In the genomic region with DNA sequence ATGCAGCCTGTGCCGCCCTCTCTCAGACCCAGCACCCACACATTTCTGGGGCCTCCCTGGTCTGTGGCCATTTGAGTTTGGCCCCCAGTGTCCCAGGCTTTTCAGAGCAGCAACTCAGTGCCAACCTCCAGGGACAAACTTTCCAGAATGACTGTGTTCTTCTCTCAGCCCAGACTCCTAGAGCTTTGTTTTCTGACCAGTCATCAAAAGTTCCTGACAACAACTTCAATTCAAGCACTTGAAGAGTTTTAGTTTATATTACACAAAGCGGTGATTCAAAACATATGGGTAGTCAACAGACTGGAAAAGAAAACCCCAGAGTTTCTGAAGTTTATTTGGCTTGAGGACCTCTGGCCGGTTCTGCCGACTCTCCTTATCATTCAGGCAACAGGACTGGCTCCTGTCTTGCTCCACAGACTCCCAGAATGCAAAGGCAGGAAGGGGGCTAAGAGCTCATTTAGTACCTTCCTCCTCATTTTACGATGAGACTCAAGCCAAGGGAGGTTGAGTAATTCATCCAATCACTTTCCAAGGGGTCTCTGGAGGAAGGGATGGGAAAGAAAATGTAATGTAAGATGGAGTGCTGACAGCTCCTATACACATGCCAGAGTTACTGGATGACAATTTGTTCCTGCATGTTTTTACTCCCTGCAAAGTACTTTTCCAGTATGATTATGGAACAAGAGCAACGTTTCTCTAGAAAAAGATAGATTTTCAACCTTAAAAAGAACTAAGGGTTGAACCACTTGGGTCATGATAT, we compare ENCODE assay signal across 17 cellular contexts. TPM values are rescaled to one million over a fixed set of nuclear protein-coding genes. Genes with fewer than 3 reads are reported as not detected.
DNase-seq lines count a peak whose midpoint lies in the region; ATAC-seq and TF ChIP-seq lines count a peak whose summit lies in the region.
"Had no signal": no experiment of that assay in that cellular context is flagged by ENCODE, and none has a peak within 500 bp of the region (broad histone marks: within the 10 kb centered on the region; RNA-seq: fewer than 3 reads in every experiment).

No MANE protein-coding gene starts in this region.

- H4K91ac ChIP-seq in IMR-90 (ENCODE audit: insufficient read depth, low read depth, low read length) = no peak overlapping the region

- H3K36me3 ChIP-seq in IMR-90 (ENCODE audit: control insufficient read depth, insufficient read depth, low read length) (no peaks in the 10 kb centered on the region), endodermal cell (ENCODE audit: control insufficient read depth, insufficient read depth, low read length) (no peaks in the 10 kb centered on the region)
- H3K36me3 ChIP-seq: stomach had no signal

- no peak overlapping the region for H3K14ac ChIP-seq in IMR-90 (replicated peaks; ENCODE audit: low read depth, low read length)

- POLR2A ChIA-PET in IMR-90 (lab: Charles Lee; ENCODE audit: unreplicated experiment) = no interaction called here

- H3K4me1 ChIP-seq in IMR-90 (ENCODE audit: control insufficient read depth, insufficient read depth, low read length) (peaks cover 2% of the 10 kb centered on the region; the same call in 1 of the 2 replicates), endodermal cell (ENCODE audit: control insufficient read depth, insufficient read depth, low read length) (no peaks in the 10 kb centered on the region)
- H3K4me1 ChIP-seq: Caco-2, stomach had no signal

- no peak for TF ChIP-seq RAD21 in IMR-90 (IDR thresholded peaks at IDR 0.05; ENCODE audit: low read length)

- H3K27ac ChIP-seq in IMR-90 (ENCODE audit: insufficient read depth, low read length) (no peak overlapping the region), endodermal cell (ENCODE audit: low read depth, low read length) (no peak overlapping the region)
- H3K27ac ChIP-seq: KMS-11 had no signal

- peak; percentile 53 for DNase-seq in IMR-90
- peak; percentile 24 for DNase-seq in endodermal cell
- peak; percentile 81 for DNase-seq in iris pigment epithelial cell (ENCODE audit: low read depth)
- DNase-seq in renal cortical epithelial cell (ENCODE audit: low read depth) = peak; percentile 68
- DNase-seq in NCI-H2029 (lab: John Stamatoyannopoulos, UW) = no peak
- DNase-seq in stimulated activated CD4-positive, alpha-beta T cell treated with anti-CD3 and anti-CD28 coated beads, Interleukin-2, amount 100 ng/mL, for 48 hours = no peak
- DNase-seq: activated CD8-positive, alpha-beta memory T cell treated with anti-CD3 and anti-CD28 coated beads, Interleukin-2, amount 50 U/mL, for 4 hours; activated gamma-delta T cell treated with Interleukin-2 at 50 U/mL for 16 hours; Caco-2; GDM1; HFFc6; NCI-H1417; NCI-H2227 treated with DMSO at 0.1 percent for 48 hours; stomach had no signal

- H3K27me3 Mint-ChIP-seq in endodermal cell (ENCODE audit: insufficient read depth) = no peaks in the 10 kb centered on the region

- H2BK20ac ChIP-seq in IMR-90 (ENCODE audit: low read depth, low read length) = no peak overlapping the region

- H3K9me1 ChIP-seq in IMR-90 (ENCODE audit: insufficient read depth, low read length) = no peaks in the 10 kb centered on the region

- H3K4me3 ChIP-seq in IMR-90 (ENCODE audit: insufficient read depth, low read depth, low read length) (no peak overlapping the region), endodermal cell (ENCODE audit: low read length) (no peak overlapping the region)
- H3K4me3 ChIP-seq: stomach had no signal

- H3K9me3 Mint-ChIP-seq in endodermal cell = no peaks in the 10 kb centered on the region

- H3K79me1 ChIP-seq in IMR-90 (ENCODE audit: low read depth in 1 of 2, low read length in 2 of 2) = no peaks in the 10 kb centered on the region

- no peak overlapping the region for H2BK15ac ChIP-seq in IMR-90 (ENCODE audit: low read depth, low read length)

- peaks cover 4% of the 10 kb centered on the region for H3K4me1 Mint-ChIP-seq in endodermal cell

- H2AK5ac ChIP-seq in IMR-90 (ENCODE audit: low read depth, low read length) = no peak overlapping the region

- TF ChIP-seq CTCF in IMR-90 (conservative IDR thresholded peaks at IDR 0.05; ENCODE audit: low read depth, low read length) = no peak
- TF ChIP-seq CTCF in endodermal cell (conservative IDR thresholded peaks at IDR 0.05) = no peak

- H3K23ac ChIP-seq in IMR-90 (ENCODE audit: low read depth, low read length) = no peak overlapping the region

- intact Hi-C loops in IMR-90 (cut with micrococcal nuclease) = no loop called here

- H3K4ac ChIP-seq in IMR-90 (ENCODE audit: low read depth, low read length) = no peak overlapping the region

- no peaks in the 10 kb centered on the region for H3K9me3 ChIP-seq in IMR-90 (ENCODE audit: control insufficient read depth, insufficient read depth, low read length)
- H3K9me3 ChIP-seq in endodermal cell (ENCODE audit: control insufficient read depth, low read length) = no peaks in the 10 kb centered on the region
- H3K9me3 ChIP-seq: Caco-2, stomach had no signal

- TF ChIP-seq POLR2A in IMR-90 (IDR thresholded peaks at IDR 0.05; ENCODE audit: low read depth, low read length) = no peak

- no peak overlapping the region for H3K56ac ChIP-seq in IMR-90 (ENCODE audit: extremely low read depth, insufficient read depth, low read length)

- no peak overlapping the region for H4K8ac ChIP-seq in IMR-90 (ENCODE audit: low read depth in 2 of 2, low read length in 2 of 2)

- CTCF ChIA-PET in IMR-90 (lab: Yijun Ruan, JAX) = interaction anchor here (0.6 kb wide), 1 partner anchor 17 kb away, joined by 4 read pairs; no protein-coding TSS in a partner anchor

- no peak overlapping the region for H3K9ac ChIP-seq in IMR-90 (ENCODE audit: low read depth, low read length)
- no peak overlapping the region for H3K9ac ChIP-seq in endodermal cell (ENCODE audit: extremely low read depth, low read length, poor library complexity, severe bottlenecking)
- H3K9ac ChIP-seq: KMS-11 had no signal

- no peak overlapping the region for H2AK9ac ChIP-seq in IMR-90 (replicated peaks; ENCODE audit: low read depth, low read length, poor library complexity)

- dilution Hi-C loops in IMR-90 (cut with HindIII; ENCODE audit: low sequenced_read_pairs, unreplicated experiment) = no loop called here

- in situ Hi-C loops in IMR-90 (cut with MboI; ENCODE audit: low sequenced_read_pairs) = no loop called here

- H3K4me2 ChIP-seq in IMR-90 (ENCODE audit: low read depth, low read length) = peak overlapping the region; percentile 8; the same call in 1 of the 2 replicates
- H3K4me2 ChIP-seq: KMS-11 had no signal

- no peak overlapping the region for H2AFZ ChIP-seq in IMR-90 (replicated peaks; ENCODE audit: low read length, poor library complexity)

- H3K4me3 Mint-ChIP-seq in endodermal cell = no peak overlapping the region
- H3K4me3 Mint-ChIP-seq: HFFc6 had no signal

- H2BK5ac ChIP-seq in IMR-90 (ENCODE audit: low read depth, low read length, poor library complexity, severe bottlenecking) = no peak overlapping the region

- no peak overlapping the region for H3K27ac Mint-ChIP-seq in endodermal cell
- H3K27ac Mint-ChIP-seq: HFFc6 had no signal

- no CpG with 5 or more reads among the region's 6 CpGs for WGBS in IMR-90 (ENCODE audit: extremely low coverage in 2 of 2, insufficient read length in 1 of 2), 2 experiments
- 92 to 95% methylated on average over 5 to 6 of the region's 6 CpGs for WGBS in endodermal cell (ENCODE audit: insufficient coverage in 1 of 2, insufficient read length in 1 of 2), 2 experiments

- no TSS peak for BruUV-seq in IMR-90 (replicated peaks; lab: Mats Ljungman, UMichigan)

- no peak overlapping the region for H4K5ac ChIP-seq in IMR-90 (ENCODE audit: low read depth, low read length)

- H3K18ac ChIP-seq in IMR-90 (ENCODE audit: low read depth, low read length) = no peak overlapping the region; the same call in 1 of the 2 replicates

- no peaks in the 10 kb centered on the region for H3K36me3 Mint-ChIP-seq in endodermal cell (ENCODE audit: low read depth)

- no peaks in the 10 kb centered on the region for H4K20me1 ChIP-seq in IMR-90 (ENCODE audit: insufficient read depth, low read length)

- H2BK120ac ChIP-seq in IMR-90 (ENCODE audit: low read depth, low read length) = no peak overlapping the region

- ATAC-seq in IMR-90 (ENCODE audit: low read depth) (peak; percentile 72), HG02610 (IDR thresholded peaks at IDR 0.05; ENCODE audit: unreplicated experiment) (no peak), HG02970 (IDR thresholded peaks at IDR 0.05; ENCODE audit: low FRiP score, unreplicated experiment) (no peak)

- no peaks in the 10 kb centered on the region; the same call in 1 of the 2 replicates for H3K27me3 ChIP-seq in IMR-90 (ENCODE audit: control insufficient read depth, insufficient read depth, low read length)
- no peaks in the 10 kb centered on the region for H3K27me3 ChIP-seq in endodermal cell (ENCODE audit: control insufficient read depth, insufficient read depth, low read length, poor library complexity, severe bottlenecking)
- H3K27me3 ChIP-seq: stomach had no signal

TF ChIP-seq in IMR-90, 13 proteins besides CTCF, POLR2A, EP300 and RAD21:
- TF ChIP-seq MAFK (IDR thresholded peaks at IDR 0.05; ENCODE audit: low read depth, low read length) = peak; percentile 35; the same call in 1 of the 2 replicates
- TF ChIP-seq RCOR1 (IDR thresholded peaks at IDR 0.05; ENCODE audit: insufficient replicate concordance, low read length) = no peak

RNA-seq across cellular contexts. Expression of gene TIAM1, which starts 27.0 kb away (rescaled TPM):
- 9.2 and 9.3 TPM in 2 replicates for total RNA-seq in IMR-90 (2012; rRNA removed)
- 2.9 TPM in 2 replicates for polyA plus RNA-seq in IMR-90 (2012; rRNA removed)
- polyA plus RNA-seq in IMR-90 (2012; cell fraction: cytosol; rRNA removed) = 1.5 and 2.0 TPM in 2 replicates
- 3.9 and 4.0 TPM in 2 replicates for polyA plus RNA-seq in IMR-90 (2012; cell fraction: nucleus; rRNA removed; ENCODE audit: low replicate concordance)
- total RNA-seq in endodermal cell = 10 to 100 TPM; 29.4 to 33.3 TPM
- polyA plus RNA-seq in endodermal cell (2013, experiment 1 of 2) = 23.9 TPM
- polyA plus RNA-seq in endodermal cell (2013, experiment 2 of 2) = 24.3 TPM
- 5.9 and 7.6 TPM in 2 replicates for total RNA-seq in renal cortical epithelial cell

Comparison
In these comparisons a context has a peak if more than half of its experiments do, and no peak if none do; other contexts are left out.
1. DNase-seq: peak in IMR-90 (single experiment), endodermal cell (single experiment), iris pigment epithelial cell (single experiment) and renal cortical epithelial cell (single experiment); none in NCI-H2029 (single experiment) and stimulated activated CD4-positive, alpha-beta T cell treated with anti-CD3 and anti-CD28 coated beads, Interleukin-2, amount 100 ng/mL, for 48 hours (0 of 2).